1 cellular context compared by ENCODE assay signal in genomic region chr2:235935773-235936172, GRCh38.
TF ChIP-seq lines count a peak whose summit lies in the region.

No MANE protein-coding gene starts in this region.

TF ChIP-seq in WTC11, 78 proteins besides CTCF, POLR2A, EP300 and RAD21 (continued from another document):
- TF ChIP-seq ZNF532 (CRISPR knock-in tag; IDR thresholded peaks at IDR 0.05; ENCODE audit: borderline replicate concordance), result no peak
- no peak for TF ChIP-seq ZNF263 (CRISPR knock-in tag; IDR thresholded peaks at IDR 0.05; ENCODE audit: low read depth)
- TF ChIP-seq ZBTB43 (CRISPR knock-in tag; IDR thresholded peaks at IDR 0.05), result no peak
- TF ChIP-seq ZNF138 (CRISPR knock-in tag; conservative IDR thresholded peaks at IDR 0.05), result no peak
- TF ChIP-seq NFATC4 (CRISPR knock-in tag; IDR thresholded peaks at IDR 0.05), result no peak
- no peak for TF ChIP-seq IRF2 (CRISPR knock-in tag; IDR thresholded peaks at IDR 0.05; ENCODE audit: borderline replicate concordance, low read depth)
- no peak for TF ChIP-seq ELF4 (CRISPR knock-in tag; IDR thresholded peaks at IDR 0.05; ENCODE audit: low read depth)
- no peak for TF ChIP-seq FOXJ3 (CRISPR knock-in tag; IDR thresholded peaks at IDR 0.05; ENCODE audit: borderline replicate concordance)
- no peak for TF ChIP-seq ZNF671 (CRISPR knock-in tag; IDR thresholded peaks at IDR 0.05)
- no peak for TF ChIP-seq GABPB1 (CRISPR knock-in tag; IDR thresholded peaks at IDR 0.05)
- no peak for TF ChIP-seq OVOL2 (CRISPR knock-in tag; IDR thresholded peaks at IDR 0.05; ENCODE audit: borderline replicate concordance)
